8 cellular contexts compared by ENCODE assay signal in genomic region chr5:157994906-157995519, GRCh38.
DNase-seq lines count a peak whose midpoint lies in the region; ATAC-seq and TF ChIP-seq lines count a peak whose summit lies in the region.

No MANE protein-coding gene starts in this region.

- H3K4me3 ChIP-seq in lung, result no peak overlapping the region

- TF ChIP-seq CTCF in lung (IDR thresholded peaks at IDR 0.05; ENCODE audit: control extremely low read depth, extremely low read depth), result peak; percentile 41

- no peaks in the 10 kb centered on the region for H3K9me3 ChIP-seq in lung (ENCODE audit: control insufficient read depth in 2 of 2, insufficient read depth in 1 of 2, low read length in 1 of 2)

- H3K27ac ChIP-seq in lung (ENCODE audit: low read depth in 1 of 2, low read length in 1 of 2), result no peak overlapping the region

- WGBS in lung, 2 donors, result 21 to 26% methylated on average over 8 of the region's 8 CpGs

- DNase-seq in SHP77 (lab: John Stamatoyannopoulos, UW) (peak; percentile 41 to 66), SHP77 treated with DMSO at 0.1 percent for 48 hours (lab: John Stamatoyannopoulos, UW) (no peak), NCI-H345 (lab: John Stamatoyannopoulos, UW) (peak; percentile 66), ecto neural progenitor cell (ENCODE audit: low spot score) (peak; percentile 84), lung (ENCODE audit: low spot score) (peak; percentile 63)
- peak; percentile 31 for DNase-seq in activated CD4-positive, alpha-beta T cell treated with anti-CD3 and anti-CD28 coated beads, Interleukin-2, amount 50 U/mL, for 1 hour
- DNase-seq in stimulated activated CD8-positive, alpha-beta memory T cell treated with anti-CD3 and anti-CD28 coated beads, Interleukin-15, amount 100 ng/mL, for 48 hours (ENCODE audit: low read depth in 2 of 2), result peak; percentile 5 to 24

- H3K36me3 ChIP-seq in lung (ENCODE audit: control insufficient read depth in 2 of 2, insufficient read depth in 2 of 2, low read length in 2 of 2), result no peaks in the 10 kb centered on the region

- no peaks in the 10 kb centered on the region for H3K4me1 ChIP-seq in lung (ENCODE audit: control insufficient read depth in 2 of 2, insufficient read depth in 2 of 2, low read length in 2 of 2)

- peak; percentile 78 for ATAC-seq in HG02885 (IDR thresholded peaks at IDR 0.05; ENCODE audit: poor library complexity, unreplicated experiment)
- ATAC-seq in lung (ENCODE audit: insufficient read depth, low FRiP score), result peak; percentile 91

- H3K27me3 ChIP-seq in lung (ENCODE audit: control insufficient read depth, insufficient read depth), result no peaks in the 10 kb centered on the region
